Comparison of ENCODE assay signal across 6 cellular contexts in the genomic region with DNA sequence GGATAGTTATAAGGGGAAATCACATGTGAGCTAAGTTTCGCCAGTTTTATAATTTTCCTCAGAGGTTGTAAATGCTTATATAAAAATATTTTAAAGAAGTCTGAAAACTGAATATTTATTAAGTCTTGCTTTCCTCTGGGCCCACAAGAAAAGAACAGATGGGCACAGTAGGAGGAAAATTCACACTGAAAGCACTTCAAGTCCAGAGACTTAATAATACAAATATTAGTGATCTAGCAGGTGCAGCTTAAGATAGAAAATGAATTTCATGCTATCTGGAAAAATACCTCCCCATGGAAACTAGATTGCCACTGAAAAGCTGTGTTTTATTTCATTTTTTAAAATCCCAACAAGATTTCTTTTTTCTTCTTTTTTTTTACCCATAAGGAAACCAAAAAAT.
"Had no signal": no experiment of that assay in that cellular context is flagged by ENCODE, and none has a peak within 500 bp of the region (broad histone marks: within the 10 kb centered on the region; RNA-seq: fewer than 3 reads in every experiment).

No MANE protein-coding gene starts in this region.

- ATAC-seq: GM23338, K562 had no signal

- H3K4me3 ChIP-seq: GM23338, K562 had no signal

- DNase-seq: H9, HCEC 1CT, IMR-90, KG1 had no signal

- H3K4me2 ChIP-seq: GM23338 had no signal

- H2AFZ ChIP-seq: GM23338 had no signal
